1 cellular context compared by ENCODE assay signal in the genomic region with DNA sequence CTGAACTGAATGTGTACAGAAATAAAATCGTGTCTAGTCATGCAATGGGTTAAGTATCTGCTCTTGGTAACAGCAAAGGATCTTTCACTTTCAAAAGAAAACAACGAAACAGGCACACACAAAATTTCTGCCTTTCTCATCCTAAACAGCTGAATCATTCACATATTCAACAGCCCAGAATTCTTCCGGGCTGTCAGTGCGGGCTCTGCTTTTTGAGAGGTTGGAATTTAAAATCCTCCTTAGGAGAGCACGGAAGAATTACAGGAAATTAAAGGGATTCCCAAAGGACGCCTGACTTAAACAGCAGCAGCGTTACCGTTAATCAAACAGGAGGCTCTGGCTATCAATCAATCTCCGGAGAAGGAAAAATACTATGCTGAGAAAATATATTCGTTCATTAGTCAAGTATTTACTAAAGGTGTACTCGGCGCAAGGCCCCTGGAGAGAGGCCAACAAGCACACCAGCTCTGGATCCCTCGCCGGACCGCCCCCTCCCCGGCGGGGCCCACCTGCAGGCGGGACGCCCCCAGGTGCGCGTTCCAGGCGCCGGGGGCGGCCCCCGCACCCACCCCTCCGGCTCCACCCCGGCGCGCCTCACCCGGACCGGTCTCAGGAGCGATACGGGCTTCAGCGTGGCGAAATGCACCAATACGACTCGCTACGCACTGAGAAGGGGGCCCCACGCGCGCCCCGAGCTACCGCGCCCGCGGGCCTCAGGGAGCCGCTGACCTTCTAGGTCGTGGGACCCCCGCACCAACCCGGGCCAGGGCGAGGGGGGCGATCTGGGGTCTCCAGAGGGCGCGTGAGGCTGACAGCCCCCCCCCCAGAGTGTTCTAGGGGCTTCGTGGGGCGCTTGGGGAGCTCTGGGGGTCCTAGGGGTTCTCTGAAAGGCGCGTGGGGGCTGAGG.
TF ChIP-seq lines count a peak whose summit lies in the region.

No MANE protein-coding gene starts in this region.

TF ChIP-seq in HepG2, 621 proteins besides CTCF, POLR2A, EP300 and RAD21 (continued from another document and continues in another):
- TF ChIP-seq, protein P1, sequence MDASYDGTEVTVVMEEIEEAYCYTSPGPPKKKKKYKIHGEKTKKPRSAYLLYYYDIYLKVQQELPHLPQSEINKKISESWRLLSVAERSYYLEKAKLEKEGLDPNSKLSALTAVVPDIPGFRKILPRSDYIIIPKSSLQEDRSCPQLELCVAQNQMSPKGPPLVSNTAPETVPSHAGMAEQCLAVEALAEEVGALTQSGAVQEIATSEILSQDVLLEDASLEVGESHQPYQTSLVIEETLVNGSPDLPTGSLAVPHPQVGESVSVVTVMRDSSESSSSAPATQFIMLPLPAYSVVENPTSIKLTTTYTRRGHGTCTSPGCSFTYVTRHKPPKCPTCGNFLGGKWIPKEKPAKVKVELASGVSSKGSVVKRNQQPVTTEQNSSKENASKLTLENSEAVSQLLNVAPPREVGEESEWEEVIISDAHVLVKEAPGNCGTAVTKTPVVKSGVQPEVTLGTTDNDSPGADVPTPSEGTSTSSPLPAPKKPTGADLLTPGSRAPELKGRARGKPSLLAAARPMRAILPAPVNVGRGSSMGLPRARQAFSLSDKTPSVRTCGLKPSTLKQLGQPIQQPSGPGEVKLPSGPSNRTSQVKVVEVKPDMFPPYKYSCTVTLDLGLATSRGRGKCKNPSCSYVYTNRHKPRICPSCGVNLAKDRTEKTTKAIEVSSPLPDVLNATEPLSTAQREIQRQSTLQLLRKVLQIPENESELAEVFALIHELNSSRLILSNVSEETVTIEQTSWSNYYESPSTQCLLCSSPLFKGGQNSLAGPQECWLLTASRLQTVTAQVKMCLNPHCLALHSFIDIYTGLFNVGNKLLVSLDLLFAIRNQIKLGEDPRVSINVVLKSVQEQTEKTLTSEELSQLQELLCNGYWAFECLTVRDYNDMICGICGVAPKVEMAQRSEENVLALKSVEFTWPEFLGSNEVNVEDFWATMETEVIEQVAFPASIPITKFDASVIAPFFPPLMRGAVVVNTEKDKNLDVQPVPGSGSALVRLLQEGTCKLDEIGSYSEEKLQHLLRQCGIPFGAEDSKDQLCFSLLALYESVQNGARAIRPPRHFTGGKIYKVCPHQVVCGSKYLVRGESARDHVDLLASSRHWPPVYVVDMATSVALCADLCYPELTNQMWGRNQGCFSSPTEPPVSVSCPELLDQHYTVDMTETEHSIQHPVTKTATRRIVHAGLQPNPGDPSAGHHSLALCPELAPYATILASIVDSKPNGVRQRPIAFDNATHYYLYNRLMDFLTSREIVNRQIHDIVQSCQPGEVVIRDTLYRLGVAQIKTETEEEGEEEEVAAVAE (CRISPR knock-in tag; IDR thresholded peaks at IDR 0.05; ENCODE audit: borderline replicate concordance) = no peak
- peak; percentile 47 for TF ChIP-seq HNRNPLL (IDR thresholded peaks at IDR 0.05; ENCODE audit: low read depth, low read length, poor library complexity, severe bottlenecking)
- TF ChIP-seq, protein P2, sequence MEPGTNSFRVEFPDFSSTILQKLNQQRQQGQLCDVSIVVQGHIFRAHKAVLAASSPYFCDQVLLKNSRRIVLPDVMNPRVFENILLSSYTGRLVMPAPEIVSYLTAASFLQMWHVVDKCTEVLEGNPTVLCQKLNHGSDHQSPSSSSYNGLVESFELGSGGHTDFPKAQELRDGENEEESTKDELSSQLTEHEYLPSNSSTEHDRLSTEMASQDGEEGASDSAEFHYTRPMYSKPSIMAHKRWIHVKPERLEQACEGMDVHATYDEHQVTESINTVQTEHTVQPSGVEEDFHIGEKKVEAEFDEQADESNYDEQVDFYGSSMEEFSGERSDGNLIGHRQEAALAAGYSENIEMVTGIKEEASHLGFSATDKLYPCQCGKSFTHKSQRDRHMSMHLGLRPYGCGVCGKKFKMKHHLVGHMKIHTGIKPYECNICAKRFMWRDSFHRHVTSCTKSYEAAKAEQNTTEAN (CRISPR knock-in tag; conservative IDR thresholded peaks at IDR 0.05) = no peak
- 0 out of 2 replicates have a peak, but pooled peaks have one; percentile 41 for TF ChIP-seq ZSCAN21 (CRISPR knock-in tag; IDR thresholded peaks at IDR 0.05; ENCODE audit: borderline replicate concordance)
- TF ChIP-seq PHB2 (IDR thresholded peaks at IDR 0.05; ENCODE audit: partially characterized antibody) = no peak
- no peak for TF ChIP-seq SRSF4 (IDR thresholded peaks at IDR 0.05; ENCODE audit: low read depth, low read length, poor library complexity, severe bottlenecking)
- TF ChIP-seq KDM2A (CRISPR knock-in tag; IDR thresholded peaks at IDR 0.05; ENCODE audit: borderline replicate concordance, low read depth) = no peak
- TF ChIP-seq RBM22 (optimal IDR thresholded peaks at IDR 0.05; ENCODE audit: low read length) = no peak
- TF ChIP-seq, protein P3, sequence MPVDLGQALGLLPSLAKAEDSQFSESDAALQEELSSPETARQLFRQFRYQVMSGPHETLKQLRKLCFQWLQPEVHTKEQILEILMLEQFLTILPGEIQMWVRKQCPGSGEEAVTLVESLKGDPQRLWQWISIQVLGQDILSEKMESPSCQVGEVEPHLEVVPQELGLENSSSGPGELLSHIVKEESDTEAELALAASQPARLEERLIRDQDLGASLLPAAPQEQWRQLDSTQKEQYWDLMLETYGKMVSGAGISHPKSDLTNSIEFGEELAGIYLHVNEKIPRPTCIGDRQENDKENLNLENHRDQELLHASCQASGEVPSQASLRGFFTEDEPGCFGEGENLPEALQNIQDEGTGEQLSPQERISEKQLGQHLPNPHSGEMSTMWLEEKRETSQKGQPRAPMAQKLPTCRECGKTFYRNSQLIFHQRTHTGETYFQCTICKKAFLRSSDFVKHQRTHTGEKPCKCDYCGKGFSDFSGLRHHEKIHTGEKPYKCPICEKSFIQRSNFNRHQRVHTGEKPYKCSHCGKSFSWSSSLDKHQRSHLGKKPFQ (CRISPR knock-in tag; IDR thresholded peaks at IDR 0.05; ENCODE audit: insufficient replicate concordance) = peak; percentile 8
- peak; percentile 38; the same call in 1 of the 2 replicates for TF ChIP-seq PHF8 (CRISPR knock-in tag; IDR thresholded peaks at IDR 0.05)
- TF ChIP-seq ZNF446 (CRISPR knock-in tag; IDR thresholded peaks at IDR 0.05) = no peak
- TF ChIP-seq, protein P4, sequence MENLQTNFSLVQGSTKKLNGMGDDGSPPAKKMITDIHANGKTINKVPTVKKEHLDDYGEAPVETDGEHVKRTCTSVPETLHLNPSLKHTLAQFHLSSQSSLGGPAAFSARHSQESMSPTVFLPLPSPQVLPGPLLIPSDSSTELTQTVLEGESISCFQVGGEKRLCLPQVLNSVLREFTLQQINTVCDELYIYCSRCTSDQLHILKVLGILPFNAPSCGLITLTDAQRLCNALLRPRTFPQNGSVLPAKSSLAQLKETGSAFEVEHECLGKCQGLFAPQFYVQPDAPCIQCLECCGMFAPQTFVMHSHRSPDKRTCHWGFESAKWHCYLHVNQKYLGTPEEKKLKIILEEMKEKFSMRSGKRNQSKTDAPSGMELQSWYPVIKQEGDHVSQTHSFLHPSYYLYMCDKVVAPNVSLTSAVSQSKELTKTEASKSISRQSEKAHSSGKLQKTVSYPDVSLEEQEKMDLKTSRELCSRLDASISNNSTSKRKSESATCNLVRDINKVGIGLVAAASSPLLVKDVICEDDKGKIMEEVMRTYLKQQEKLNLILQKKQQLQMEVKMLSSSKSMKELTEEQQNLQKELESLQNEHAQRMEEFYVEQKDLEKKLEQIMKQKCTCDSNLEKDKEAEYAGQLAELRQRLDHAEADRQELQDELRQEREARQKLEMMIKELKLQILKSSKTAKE (CRISPR knock-in tag; IDR thresholded peaks at IDR 0.05; ENCODE audit: borderline replicate concordance) = 0 out of 2 replicates have a peak, but pooled peaks have one; percentile 16
- no peak for TF ChIP-seq ZNF337 (CRISPR knock-in tag; IDR thresholded peaks at IDR 0.05; ENCODE audit: borderline replicate concordance, low read depth)
- TF ChIP-seq ZNF598 (CRISPR knock-in tag; IDR thresholded peaks at IDR 0.05; ENCODE audit: borderline replicate concordance) = no peak
- no peak for TF ChIP-seq REL (CRISPR knock-in tag; conservative IDR thresholded peaks at IDR 0.05)
- TF ChIP-seq ZEB1 (IDR thresholded peaks at IDR 0.05; ENCODE audit: insufficient replicate concordance, low read depth) = peak; percentile 27
- TF ChIP-seq, protein P5, sequence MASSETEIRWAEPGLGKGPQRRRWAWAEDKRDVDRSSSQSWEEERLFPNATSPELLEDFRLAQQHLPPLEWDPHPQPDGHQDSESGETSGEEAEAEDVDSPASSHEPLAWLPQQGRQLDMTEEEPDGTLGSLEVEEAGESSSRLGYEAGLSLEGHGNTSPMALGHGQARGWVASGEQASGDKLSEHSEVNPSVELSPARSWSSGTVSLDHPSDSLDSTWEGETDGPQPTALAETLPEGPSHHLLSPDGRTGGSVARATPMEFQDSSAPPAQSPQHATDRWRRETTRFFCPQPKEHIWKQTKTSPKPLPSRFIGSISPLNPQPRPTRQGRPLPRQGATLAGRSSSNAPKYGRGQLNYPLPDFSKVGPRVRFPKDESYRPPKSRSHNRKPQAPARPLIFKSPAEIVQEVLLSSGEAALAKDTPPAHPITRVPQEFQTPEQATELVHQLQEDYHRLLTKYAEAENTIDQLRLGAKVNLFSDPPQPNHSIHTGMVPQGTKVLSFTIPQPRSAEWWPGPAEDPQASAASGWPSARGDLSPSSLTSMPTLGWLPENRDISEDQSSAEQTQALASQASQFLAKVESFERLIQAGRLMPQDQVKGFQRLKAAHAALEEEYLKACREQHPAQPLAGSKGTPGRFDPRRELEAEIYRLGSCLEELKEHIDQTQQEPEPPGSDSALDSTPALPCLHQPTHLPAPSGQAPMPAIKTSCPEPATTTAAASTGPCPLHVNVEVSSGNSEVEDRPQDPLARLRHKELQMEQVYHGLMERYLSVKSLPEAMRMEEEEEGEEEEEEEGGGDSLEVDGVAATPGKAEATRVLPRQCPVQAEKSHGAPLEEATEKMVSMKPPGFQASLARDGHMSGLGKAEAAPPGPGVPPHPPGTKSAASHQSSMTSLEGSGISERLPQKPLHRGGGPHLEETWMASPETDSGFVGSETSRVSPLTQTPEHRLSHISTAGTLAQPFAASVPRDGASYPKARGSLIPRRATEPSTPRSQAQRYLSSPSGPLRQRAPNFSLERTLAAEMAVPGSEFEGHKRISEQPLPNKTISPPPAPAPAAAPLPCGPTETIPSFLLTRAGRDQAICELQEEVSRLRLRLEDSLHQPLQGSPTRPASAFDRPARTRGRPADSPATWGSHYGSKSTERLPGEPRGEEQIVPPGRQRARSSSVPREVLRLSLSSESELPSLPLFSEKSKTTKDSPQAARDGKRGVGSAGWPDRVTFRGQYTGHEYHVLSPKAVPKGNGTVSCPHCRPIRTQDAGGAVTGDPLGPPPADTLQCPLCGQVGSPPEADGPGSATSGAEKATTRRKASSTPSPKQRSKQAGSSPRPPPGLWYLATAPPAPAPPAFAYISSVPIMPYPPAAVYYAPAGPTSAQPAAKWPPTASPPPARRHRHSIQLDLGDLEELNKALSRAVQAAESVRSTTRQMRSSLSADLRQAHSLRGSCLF (CRISPR knock-in tag; IDR thresholded peaks at IDR 0.05; ENCODE audit: borderline replicate concordance) = no peak
- TF ChIP-seq PTBP1 (IDR thresholded peaks at IDR 0.05; ENCODE audit: low read depth, low read length, poor library complexity, severe bottlenecking) = peak; percentile 62
- TF ChIP-seq ZC3H13 (CRISPR knock-in tag; IDR thresholded peaks at IDR 0.05) = 0 out of 2 replicates have a peak, but pooled peaks have one; percentile 67
- no peak for TF ChIP-seq RFX3 (CRISPR knock-in tag; IDR thresholded peaks at IDR 0.05)
- 0 out of 2 replicates have a peak, but pooled peaks have one; percentile 11 for TF ChIP-seq SRY (CRISPR knock-in tag; IDR thresholded peaks at IDR 0.05)
- peak; percentile 56; the same call in 1 of the 2 replicates for TF ChIP-seq ATF7-NPFF (CRISPR knock-in tag; IDR thresholded peaks at IDR 0.05; ENCODE audit: low read depth)
- 0 out of 2 replicates have a peak, but pooled peaks have one; percentile 35 for TF ChIP-seq IRF2 (CRISPR knock-in tag; IDR thresholded peaks at IDR 0.05)
- TF ChIP-seq, protein P6, sequence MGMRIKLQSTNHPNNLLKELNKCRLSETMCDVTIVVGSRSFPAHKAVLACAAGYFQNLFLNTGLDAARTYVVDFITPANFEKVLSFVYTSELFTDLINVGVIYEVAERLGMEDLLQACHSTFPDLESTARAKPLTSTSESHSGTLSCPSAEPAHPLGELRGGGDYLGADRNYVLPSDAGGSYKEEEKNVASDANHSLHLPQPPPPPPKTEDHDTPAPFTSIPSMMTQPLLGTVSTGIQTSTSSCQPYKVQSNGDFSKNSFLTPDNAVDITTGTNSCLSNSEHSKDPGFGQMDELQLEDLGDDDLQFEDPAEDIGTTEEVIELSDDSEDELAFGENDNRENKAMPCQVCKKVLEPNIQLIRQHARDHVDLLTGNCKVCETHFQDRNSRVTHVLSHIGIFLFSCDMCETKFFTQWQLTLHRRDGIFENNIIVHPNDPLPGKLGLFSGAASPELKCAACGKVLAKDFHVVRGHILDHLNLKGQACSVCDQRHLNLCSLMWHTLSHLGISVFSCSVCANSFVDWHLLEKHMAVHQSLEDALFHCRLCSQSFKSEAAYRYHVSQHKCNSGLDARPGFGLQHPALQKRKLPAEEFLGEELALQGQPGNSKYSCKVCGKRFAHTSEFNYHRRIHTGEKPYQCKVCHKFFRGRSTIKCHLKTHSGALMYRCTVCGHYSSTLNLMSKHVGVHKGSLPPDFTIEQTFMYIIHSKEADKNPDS (CRISPR knock-in tag; IDR thresholded peaks at IDR 0.05) = 0 out of 2 replicates have a peak, but pooled peaks have one; percentile 10
- peak; percentile 55; the same call in 1 of the 2 replicates for TF ChIP-seq SP4 (CRISPR knock-in tag; IDR thresholded peaks at IDR 0.05)
- TF ChIP-seq MIXL1 (CRISPR knock-in tag; IDR thresholded peaks at IDR 0.05) = peak; percentile 47; the same call in 1 of the 2 replicates
- no peak for TF ChIP-seq TBL1XR1 (IDR thresholded peaks at IDR 0.05; ENCODE audit: borderline replicate concordance, low read length, partially characterized antibody)
- 0 out of 2 replicates have a peak, but pooled peaks have one; percentile 53 for TF ChIP-seq ZNF343 (CRISPR knock-in tag; IDR thresholded peaks at IDR 0.05)
- TF ChIP-seq ZNF431 (CRISPR knock-in tag; IDR thresholded peaks at IDR 0.05; ENCODE audit: borderline replicate concordance, low read depth) = no peak
- no peak for TF ChIP-seq ZSCAN31 (CRISPR knock-in tag; IDR thresholded peaks at IDR 0.05; ENCODE audit: low read depth)
- TF ChIP-seq, protein P7, sequence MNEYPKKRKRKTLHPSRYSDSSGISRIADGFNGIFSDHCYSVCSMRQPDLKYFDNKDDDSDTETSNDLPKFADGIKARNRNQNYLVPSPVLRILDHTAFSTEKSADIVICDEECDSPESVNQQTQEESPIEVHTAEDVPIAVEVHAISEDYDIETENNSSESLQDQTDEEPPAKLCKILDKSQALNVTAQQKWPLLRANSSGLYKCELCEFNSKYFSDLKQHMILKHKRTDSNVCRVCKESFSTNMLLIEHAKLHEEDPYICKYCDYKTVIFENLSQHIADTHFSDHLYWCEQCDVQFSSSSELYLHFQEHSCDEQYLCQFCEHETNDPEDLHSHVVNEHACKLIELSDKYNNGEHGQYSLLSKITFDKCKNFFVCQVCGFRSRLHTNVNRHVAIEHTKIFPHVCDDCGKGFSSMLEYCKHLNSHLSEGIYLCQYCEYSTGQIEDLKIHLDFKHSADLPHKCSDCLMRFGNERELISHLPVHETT (CRISPR knock-in tag; conservative IDR thresholded peaks at IDR 0.05) = no peak
- TF ChIP-seq ZNF549 (CRISPR knock-in tag; IDR thresholded peaks at IDR 0.05) = no peak
- TF ChIP-seq NR3C1 (CRISPR knock-in tag; IDR thresholded peaks at IDR 0.05) = no peak
- TF ChIP-seq NPAS2 (CRISPR knock-in tag; IDR thresholded peaks at IDR 0.05; ENCODE audit: borderline replicate concordance) = no peak
- no peak for TF ChIP-seq ZFYVE20 (CRISPR knock-in tag; IDR thresholded peaks at IDR 0.05; ENCODE audit: borderline replicate concordance, low read depth)
- TF ChIP-seq SIN3A (IDR thresholded peaks at IDR 0.05; ENCODE audit: borderline replicate concordance, low read depth, low read length) = peak; percentile 69; the same call in 1 of the 2 replicates
- no peak for TF ChIP-seq JARID2 (CRISPR knock-in tag; IDR thresholded peaks at IDR 0.05; ENCODE audit: insufficient replicate concordance)
- no peak for TF ChIP-seq ZNF235 (CRISPR knock-in tag; IDR thresholded peaks at IDR 0.05; ENCODE audit: borderline replicate concordance)
- no peak for TF ChIP-seq ZNF775 (CRISPR knock-in tag; IDR thresholded peaks at IDR 0.05; ENCODE audit: borderline replicate concordance)
